1 cellular context compared by ENCODE assay signal in the genomic region with DNA sequence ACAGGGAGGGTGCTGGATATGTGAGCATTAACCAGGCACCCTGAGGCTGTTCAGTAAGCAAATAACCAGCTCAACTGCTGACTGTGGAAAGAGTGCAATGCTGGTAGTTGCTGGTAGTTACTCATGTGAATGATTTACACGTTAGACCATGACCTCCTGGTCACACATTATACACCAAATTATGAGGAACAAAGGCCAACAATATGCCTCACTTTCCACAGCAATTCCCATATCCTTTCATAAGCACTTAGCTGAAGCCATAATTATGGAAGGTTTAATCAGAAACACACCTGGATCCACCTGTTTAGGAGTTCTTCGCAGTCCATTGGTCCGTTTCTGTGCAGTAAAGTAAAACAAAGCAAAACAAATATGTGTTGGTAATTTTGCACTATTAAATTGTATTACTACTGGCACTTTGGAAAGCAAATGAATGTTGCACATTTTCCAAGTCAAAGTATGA.
TF ChIP-seq lines count a peak whose summit lies in the region.

No MANE protein-coding gene starts in this region.

TF ChIP-seq in HepG2, 621 proteins besides CTCF, POLR2A, EP300 and RAD21 (continued from another document and continues in another):
- TF ChIP-seq, protein P1, sequence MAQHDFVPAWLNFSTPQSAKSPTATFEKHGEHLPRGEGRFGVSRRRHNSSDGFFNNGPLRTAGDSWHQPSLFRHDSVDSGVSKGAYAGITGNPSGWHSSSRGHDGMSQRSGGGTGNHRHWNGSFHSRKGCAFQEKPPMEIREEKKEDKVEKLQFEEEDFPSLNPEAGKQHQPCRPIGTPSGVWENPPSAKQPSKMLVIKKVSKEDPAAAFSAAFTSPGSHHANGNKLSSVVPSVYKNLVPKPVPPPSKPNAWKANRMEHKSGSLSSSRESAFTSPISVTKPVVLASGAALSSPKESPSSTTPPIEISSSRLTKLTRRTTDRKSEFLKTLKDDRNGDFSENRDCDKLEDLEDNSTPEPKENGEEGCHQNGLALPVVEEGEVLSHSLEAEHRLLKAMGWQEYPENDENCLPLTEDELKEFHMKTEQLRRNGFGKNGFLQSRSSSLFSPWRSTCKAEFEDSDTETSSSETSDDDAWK (CRISPR knock-in tag; IDR thresholded peaks at IDR 0.05): no peak
- TF ChIP-seq MED13 (CRISPR knock-in tag; IDR thresholded peaks at IDR 0.05): peak; percentile 30; the same call in 1 of the 2 replicates
- TF ChIP-seq SPEN (CRISPR knock-in tag; IDR thresholded peaks at IDR 0.05; ENCODE audit: low read depth): peak; percentile 39; the same call in 1 of the 2 replicates
- TF ChIP-seq ZSCAN22 (CRISPR knock-in tag; IDR thresholded peaks at IDR 0.05): no peak
- TF ChIP-seq RCOR2 (CRISPR knock-in tag; IDR thresholded peaks at IDR 0.05): 0 out of 2 replicates have a peak, but pooled peaks have one; percentile 47
- TF ChIP-seq, protein P2, sequence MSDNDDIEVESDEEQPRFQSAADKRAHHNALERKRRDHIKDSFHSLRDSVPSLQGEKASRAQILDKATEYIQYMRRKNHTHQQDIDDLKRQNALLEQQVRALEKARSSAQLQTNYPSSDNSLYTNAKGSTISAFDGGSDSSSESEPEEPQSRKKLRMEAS (IDR thresholded peaks at IDR 0.05): peak; percentile 15; the same call in 1 of the 2 replicates
- TF ChIP-seq ZNF644 (CRISPR knock-in tag; IDR thresholded peaks at IDR 0.05; ENCODE audit: low read depth): peak; percentile 74; the same call in 1 of the 2 replicates
- no peak for TF ChIP-seq ZNF839 (CRISPR knock-in tag; IDR thresholded peaks at IDR 0.05; ENCODE audit: borderline replicate concordance)
- TF ChIP-seq, protein P3, sequence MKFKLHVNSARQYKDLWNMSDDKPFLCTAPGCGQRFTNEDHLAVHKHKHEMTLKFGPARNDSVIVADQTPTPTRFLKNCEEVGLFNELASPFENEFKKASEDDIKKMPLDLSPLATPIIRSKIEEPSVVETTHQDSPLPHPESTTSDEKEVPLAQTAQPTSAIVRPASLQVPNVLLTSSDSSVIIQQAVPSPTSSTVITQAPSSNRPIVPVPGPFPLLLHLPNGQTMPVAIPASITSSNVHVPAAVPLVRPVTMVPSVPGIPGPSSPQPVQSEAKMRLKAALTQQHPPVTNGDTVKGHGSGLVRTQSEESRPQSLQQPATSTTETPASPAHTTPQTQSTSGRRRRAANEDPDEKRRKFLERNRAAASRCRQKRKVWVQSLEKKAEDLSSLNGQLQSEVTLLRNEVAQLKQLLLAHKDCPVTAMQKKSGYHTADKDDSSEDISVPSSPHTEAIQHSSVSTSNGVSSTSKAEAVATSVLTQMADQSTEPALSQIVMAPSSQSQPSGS (CRISPR knock-in tag; IDR thresholded peaks at IDR 0.05): peak; percentile 51
- peak; percentile 56 for TF ChIP-seq HOXA3 (CRISPR knock-in tag; IDR thresholded peaks at IDR 0.05)
- 0 out of 2 replicates have a peak, but pooled peaks have one; percentile 32 for TF ChIP-seq NR2F2 (IDR thresholded peaks at IDR 0.05; ENCODE audit: borderline replicate concordance, low read depth)
- TF ChIP-seq TAF1 (CRISPR knock-in tag; IDR thresholded peaks at IDR 0.05): peak; percentile 45; the same call in 1 of the 2 replicates
- 0 out of 2 replicates have a peak, but pooled peaks have one; percentile 26 for TF ChIP-seq KDM6A (CRISPR knock-in tag; IDR thresholded peaks at IDR 0.05; ENCODE audit: low read depth)
- TF ChIP-seq ZNF30 (CRISPR knock-in tag; IDR thresholded peaks at IDR 0.05): no peak
- peak; percentile 52; the same call in 1 of the 2 replicates for TF ChIP-seq KMT2B (CRISPR knock-in tag; IDR thresholded peaks at IDR 0.05)
- TF ChIP-seq, protein P4, sequence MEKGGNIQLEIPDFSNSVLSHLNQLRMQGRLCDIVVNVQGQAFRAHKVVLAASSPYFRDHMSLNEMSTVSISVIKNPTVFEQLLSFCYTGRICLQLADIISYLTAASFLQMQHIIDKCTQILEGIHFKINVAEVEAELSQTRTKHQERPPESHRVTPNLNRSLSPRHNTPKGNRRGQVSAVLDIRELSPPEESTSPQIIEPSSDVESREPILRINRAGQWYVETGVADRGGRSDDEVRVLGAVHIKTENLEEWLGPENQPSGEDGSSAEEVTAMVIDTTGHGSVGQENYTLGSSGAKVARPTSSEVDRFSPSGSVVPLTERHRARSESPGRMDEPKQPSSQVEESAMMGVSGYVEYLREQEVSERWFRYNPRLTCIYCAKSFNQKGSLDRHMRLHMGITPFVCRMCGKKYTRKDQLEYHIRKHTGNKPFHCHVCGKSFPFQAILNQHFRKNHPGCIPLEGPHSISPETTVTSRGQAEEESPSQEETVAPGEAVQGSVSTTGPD (CRISPR knock-in tag; IDR thresholded peaks at IDR 0.05): peak; percentile 83
- TF ChIP-seq, protein P5, sequence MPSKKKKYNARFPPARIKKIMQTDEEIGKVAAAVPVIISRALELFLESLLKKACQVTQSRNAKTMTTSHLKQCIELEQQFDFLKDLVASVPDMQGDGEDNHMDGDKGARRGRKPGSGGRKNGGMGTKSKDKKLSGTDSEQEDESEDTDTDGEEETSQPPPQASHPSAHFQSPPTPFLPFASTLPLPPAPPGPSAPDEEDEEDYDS (CRISPR knock-in tag; IDR thresholded peaks at IDR 0.05): peak; percentile 72
- 0 out of 2 replicates have a peak, but pooled peaks have one; percentile 45 for TF ChIP-seq NFKBIZ (CRISPR knock-in tag; IDR thresholded peaks at IDR 0.05)
- TF ChIP-seq ZNF441 (CRISPR knock-in tag; IDR thresholded peaks at IDR 0.05; ENCODE audit: borderline replicate concordance): peak; percentile 51; the same call in 1 of the 2 replicates
- TF ChIP-seq RXRB (CRISPR knock-in tag; IDR thresholded peaks at IDR 0.05; ENCODE audit: borderline replicate concordance): peak; percentile 61
- TF ChIP-seq MYNN (CRISPR knock-in tag; IDR thresholded peaks at IDR 0.05; ENCODE audit: low read depth): no peak
- peak; percentile 66 for TF ChIP-seq CEBPG (CRISPR knock-in tag; IDR thresholded peaks at IDR 0.05)
- TF ChIP-seq, protein P6, sequence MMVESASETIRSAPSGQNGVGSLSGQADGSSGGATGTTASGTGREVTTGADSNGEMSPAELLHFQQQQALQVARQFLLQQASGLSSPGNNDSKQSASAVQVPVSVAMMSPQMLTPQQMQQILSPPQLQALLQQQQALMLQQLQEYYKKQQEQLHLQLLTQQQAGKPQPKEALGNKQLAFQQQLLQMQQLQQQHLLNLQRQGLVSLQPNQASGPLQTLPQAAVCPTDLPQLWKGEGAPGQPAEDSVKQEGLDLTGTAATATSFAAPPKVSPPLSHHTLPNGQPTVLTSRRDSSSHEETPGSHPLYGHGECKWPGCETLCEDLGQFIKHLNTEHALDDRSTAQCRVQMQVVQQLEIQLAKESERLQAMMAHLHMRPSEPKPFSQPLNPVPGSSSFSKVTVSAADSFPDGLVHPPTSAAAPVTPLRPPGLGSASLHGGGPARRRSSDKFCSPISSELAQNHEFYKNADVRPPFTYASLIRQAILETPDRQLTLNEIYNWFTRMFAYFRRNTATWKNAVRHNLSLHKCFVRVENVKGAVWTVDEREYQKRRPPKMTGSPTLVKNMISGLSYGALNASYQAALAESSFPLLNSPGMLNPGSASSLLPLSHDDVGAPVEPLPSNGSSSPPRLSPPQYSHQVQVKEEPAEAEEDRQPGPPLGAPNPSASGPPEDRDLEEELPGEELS (CRISPR knock-in tag; IDR thresholded peaks at IDR 0.05): peak; percentile 87
- TF ChIP-seq HDAC2 (CRISPR knock-in tag; IDR thresholded peaks at IDR 0.05): 0 out of 2 replicates have a peak, but pooled peaks have one; percentile 61
- TF ChIP-seq, protein P7, sequence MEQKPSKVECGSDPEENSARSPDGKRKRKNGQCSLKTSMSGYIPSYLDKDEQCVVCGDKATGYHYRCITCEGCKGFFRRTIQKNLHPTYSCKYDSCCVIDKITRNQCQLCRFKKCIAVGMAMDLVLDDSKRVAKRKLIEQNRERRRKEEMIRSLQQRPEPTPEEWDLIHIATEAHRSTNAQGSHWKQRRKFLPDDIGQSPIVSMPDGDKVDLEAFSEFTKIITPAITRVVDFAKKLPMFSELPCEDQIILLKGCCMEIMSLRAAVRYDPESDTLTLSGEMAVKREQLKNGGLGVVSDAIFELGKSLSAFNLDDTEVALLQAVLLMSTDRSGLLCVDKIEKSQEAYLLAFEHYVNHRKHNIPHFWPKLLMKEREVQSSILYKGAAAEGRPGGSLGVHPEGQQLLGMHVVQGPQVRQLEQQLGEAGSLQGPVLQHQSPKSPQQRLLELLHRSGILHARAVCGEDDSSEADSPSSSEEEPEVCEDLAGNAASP (CRISPR knock-in tag; IDR thresholded peaks at IDR 0.05; ENCODE audit: borderline replicate concordance): 0 out of 2 replicates have a peak, but pooled peaks have one; percentile 36
- TF ChIP-seq CBX1 (IDR thresholded peaks at IDR 0.05; ENCODE audit: low read depth): no peak
- TF ChIP-seq ONECUT2 (CRISPR knock-in tag; IDR thresholded peaks at IDR 0.05): 0 out of 2 replicates have a peak, but pooled peaks have one; percentile 35
- peak; percentile 78 for TF ChIP-seq NCOA2 (CRISPR knock-in tag; IDR thresholded peaks at IDR 0.05)
- peak; percentile 51; the same call in 1 of the 2 replicates for TF ChIP-seq MIER3 (CRISPR knock-in tag; IDR thresholded peaks at IDR 0.05; ENCODE audit: borderline replicate concordance)
- TF ChIP-seq ZNF326 (CRISPR knock-in tag; IDR thresholded peaks at IDR 0.05; ENCODE audit: borderline replicate concordance): no peak
- peak; percentile 87 for TF ChIP-seq RARA (CRISPR knock-in tag; IDR thresholded peaks at IDR 0.05)
- TF ChIP-seq, protein P8, sequence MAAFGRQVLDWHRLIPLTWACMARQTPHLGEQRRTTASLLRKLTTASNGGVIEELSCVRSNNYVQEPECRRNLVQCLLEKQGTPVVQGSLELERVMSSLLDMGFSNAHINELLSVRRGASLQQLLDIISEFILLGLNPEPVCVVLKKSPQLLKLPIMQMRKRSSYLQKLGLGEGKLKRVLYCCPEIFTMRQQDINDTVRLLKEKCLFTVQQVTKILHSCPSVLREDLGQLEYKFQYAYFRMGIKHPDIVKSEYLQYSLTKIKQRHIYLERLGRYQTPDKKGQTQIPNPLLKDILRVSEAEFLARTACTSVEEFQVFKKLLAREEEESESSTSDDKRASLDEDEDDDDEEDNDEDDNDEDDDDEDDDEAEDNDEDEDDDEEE (CRISPR knock-in tag; IDR thresholded peaks at IDR 0.05): no peak
- 0 out of 2 replicates have a peak, but pooled peaks have one; percentile 66 for TF ChIP-seq ZNF292 (CRISPR knock-in tag; IDR thresholded peaks at IDR 0.05; ENCODE audit: borderline replicate concordance, low read depth)
- TF ChIP-seq, protein P9, sequence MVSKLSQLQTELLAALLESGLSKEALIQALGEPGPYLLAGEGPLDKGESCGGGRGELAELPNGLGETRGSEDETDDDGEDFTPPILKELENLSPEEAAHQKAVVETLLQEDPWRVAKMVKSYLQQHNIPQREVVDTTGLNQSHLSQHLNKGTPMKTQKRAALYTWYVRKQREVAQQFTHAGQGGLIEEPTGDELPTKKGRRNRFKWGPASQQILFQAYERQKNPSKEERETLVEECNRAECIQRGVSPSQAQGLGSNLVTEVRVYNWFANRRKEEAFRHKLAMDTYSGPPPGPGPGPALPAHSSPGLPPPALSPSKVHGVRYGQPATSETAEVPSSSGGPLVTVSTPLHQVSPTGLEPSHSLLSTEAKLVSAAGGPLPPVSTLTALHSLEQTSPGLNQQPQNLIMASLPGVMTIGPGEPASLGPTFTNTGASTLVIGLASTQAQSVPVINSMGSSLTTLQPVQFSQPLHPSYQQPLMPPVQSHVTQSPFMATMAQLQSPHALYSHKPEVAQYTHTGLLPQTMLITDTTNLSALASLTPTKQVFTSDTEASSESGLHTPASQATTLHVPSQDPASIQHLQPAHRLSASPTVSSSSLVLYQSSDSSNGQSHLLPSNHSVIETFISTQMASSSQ (IDR thresholded peaks at IDR 0.05; ENCODE audit: low read depth): peak; percentile 94
- TF ChIP-seq, protein P9 (CRISPR knock-in tag; IDR thresholded peaks at IDR 0.05; ENCODE audit: borderline replicate concordance): peak; percentile 95
- peak; percentile 74 for TF ChIP-seq SAP130 (CRISPR knock-in tag; IDR thresholded peaks at IDR 0.05; ENCODE audit: low read depth)
- peak; percentile 73; the same call in 1 of the 2 replicates for TF ChIP-seq MED1 (CRISPR knock-in tag; IDR thresholded peaks at IDR 0.05)
- TF ChIP-seq PITX1 (CRISPR knock-in tag; IDR thresholded peaks at IDR 0.05): peak; percentile 72; the same call in 1 of the 2 replicates
- no peak for TF ChIP-seq NONO (IDR thresholded peaks at IDR 0.05)
- peak; percentile 62; the same call in 1 of the 2 replicates for TF ChIP-seq NONO (CRISPR knock-in tag; conservative IDR thresholded peaks at IDR 0.05)
- TF ChIP-seq CCDC6 (CRISPR knock-in tag; IDR thresholded peaks at IDR 0.05): peak; percentile 50; the same call in 1 of the 2 replicates
- peak; percentile 60; the same call in 1 of the 2 replicates for TF ChIP-seq HMG20A (CRISPR knock-in tag; IDR thresholded peaks at IDR 0.05; ENCODE audit: borderline replicate concordance)
- TF ChIP-seq TBX2 (CRISPR knock-in tag; IDR thresholded peaks at IDR 0.05; ENCODE audit: borderline replicate concordance): peak; percentile 89
- no peak for TF ChIP-seq ZNF430 (CRISPR knock-in tag; IDR thresholded peaks at IDR 0.05)
- peak; percentile 63; the same call in 1 of the 2 replicates for TF ChIP-seq DMAP1 (CRISPR knock-in tag; IDR thresholded peaks at IDR 0.05)
- TF ChIP-seq ZNF772 (CRISPR knock-in tag; IDR thresholded peaks at IDR 0.05): 0 out of 2 replicates have a peak, but pooled peaks have one; percentile 27
- TF ChIP-seq ZNF792 (CRISPR knock-in tag; IDR thresholded peaks at IDR 0.05): peak; percentile 72
